In the genomic region with DNA sequence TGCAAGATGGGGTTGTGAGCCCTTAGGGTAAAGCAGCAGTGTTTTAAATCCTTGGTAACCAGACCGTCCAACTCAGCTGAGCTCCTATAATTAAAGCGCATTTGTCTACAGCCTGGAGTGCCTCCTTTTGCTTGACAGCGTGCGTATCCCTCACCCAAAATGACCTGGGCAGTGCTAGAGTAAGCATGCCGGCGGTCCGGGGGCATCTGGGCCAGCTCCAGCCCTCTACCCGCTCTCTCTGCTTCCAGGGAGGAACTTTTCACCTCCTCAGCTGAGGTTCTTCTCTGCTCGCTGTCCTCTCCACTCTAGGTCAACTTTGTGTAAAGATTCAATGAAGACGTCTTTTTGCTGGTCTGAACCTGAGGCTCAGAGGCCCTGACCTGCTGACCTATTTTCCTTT, we compare ENCODE assay signal across 39 cellular contexts.
"Had no signal": no experiment of that assay in that cellular context is flagged by ENCODE, and none has a peak within 500 bp of the region (broad histone marks: within the 10 kb centered on the region; RNA-seq: fewer than 3 reads in every experiment).

No MANE protein-coding gene starts in this region.

- DNase-seq: activated effector memory CD4-positive, alpha-beta T cell treated with anti-CD3 and anti-CD28 coated beads, Interleukin-2, amount 50 U/mL, for 16 hours; activated effector memory CD4-positive, alpha-beta T cell treated with Interleukin-2 at 50 U/mL for 16 hours; activated gamma-delta T cell; activated gamma-delta T cell treated with Interleukin-2 at 50 U/mL for 16 hours; activated naive CD4-positive, alpha-beta T cell; activated naive CD4-positive, alpha-beta T cell treated with anti-CD3 and anti-CD28 coated beads for 36 hours; activated naive CD4-positive, alpha-beta T cell treated with anti-CD3 and anti-CD28 coated beads, Interleukin-2, amount 10 ng/mL, durations not matched to agents 7 days and 5 days; activated naive CD4-positive, alpha-beta T cell treated with anti-CD3 and anti-CD28 coated beads, Interleukin-2, amount 50 U/mL, for 16 hours; activated naive CD4-positive, alpha-beta T cell treated with Interleukin-2 at 50 U/mL for 16 hours; activated naive CD8-positive, alpha-beta T cell treated with anti-CD3 and anti-CD28 coated beads for 36 hours; activated naive CD8-positive, alpha-beta T cell treated with anti-CD3 and anti-CD28 coated beads, Interleukin-2, amount 10 ng/mL, durations not matched to agents 7 days and 5 days; activated naive CD8-positive, alpha-beta T cell treated with anti-CD3 and anti-CD28 coated beads, Interleukin-2, amount 50 U/mL, for 24 hours; activated T-cell treated with anti-CD3 and anti-CD28 coated beads for 4 hours; activated T-cell treated with anti-CD3 and anti-CD28 coated beads, Interleukin-2, amount 50 U/mL, for 1 hour; activated T-cell treated with anti-CD3 and anti-CD28 coated beads, Interleukin-2, amount 50 U/mL, for 24 hours; activated T-cell treated with anti-CD3 and anti-CD28 coated beads, Interleukin-2, amount 50 U/mL, for 4 hours; activated T-cell treated with anti-CD3 and anti-CD28 coated beads, Interleukin-2, amount 50 U/mL, for 48 hours; activated T-cell treated with anti-CD3 and anti-CD28 coated beads, Interleukin-2, amount 50 U/mL, for 72 hours; adrenal gland; amniotic stem cell; amygdala; anterior cingulate cortex; aorta; body of pancreas; brain microvascular endothelial cell; caudate nucleus; central memory CD4-positive, alpha-beta T cell; cerebellar nuclear complex had no signal

- H3K9me3 Mint-ChIP-seq: activated naive CD4-positive, alpha-beta T cell treated with anti-CD3 and anti-CD28 coated beads for 36 hours; activated naive CD4-positive, alpha-beta T cell treated with anti-CD3 and anti-CD28 coated beads, Interleukin-2, amount 10 ng/mL, durations not matched to agents 7 days and 5 days; activated naive CD4-positive, alpha-beta T cell treated with anti-CD3 and anti-CD28 coated beads, Interleukin-2, amount 50 U/mL, for 24 hours; activated naive CD4-positive, alpha-beta T cell treated with anti-CD3 and anti-CD28 coated beads, Interleukin-2, amount 50 U/mL, for 72 hours; activated naive CD8-positive, alpha-beta T cell treated with anti-CD3 and anti-CD28 coated beads for 36 hours; activated naive CD8-positive, alpha-beta T cell treated with anti-CD3 and anti-CD28 coated beads, Interleukin-2, amount 50 U/mL, for 24 hours; activated T-cell treated with anti-CD3 and anti-CD28 coated beads, Interleukin-2, amount 50 U/mL, for 24 hours; activated T-cell treated with anti-CD3 and anti-CD28 coated beads, Interleukin-2, amount 50 U/mL, for 4 hours; activated T-cell treated with anti-CD3 and anti-CD28 coated beads, Interleukin-2, amount 50 U/mL, for 72 hours; activated T-helper 1 cell treated with anti-CD3 and anti-CD28 coated beads, Interleukin-12 subunit alpha, Interleukin-12 subunit beta, Interleukin-2, Interleukin-4 antibody, amounts not matched to agents 30 ng/mL and 10 ng/mL and 1 ng/mL, durations not matched to agents 14 hours and 24 hours and 36 hours; activated T-helper 17 cell treated with anti-CD3 and anti-CD28 coated beads, Interleukin-2, amount 50 U/mL, for 72 hours; activated T-helper 2 cell treated with anti-CD3 and anti-CD28 coated beads, Interferon-gamma antibody, Interleukin-2, Interleukin-4, amounts not matched to agents 10 μg/mL and 5 μg/mL and 100 μg/mL, durations not matched to agents 14 hours and 24 hours and 36 hours; brain; central memory CD8-positive, alpha-beta T cell had no signal

- H3K36me3 ChIP-seq: adrenal gland, ascending aorta, brain microvascular endothelial cell, breast epithelium, cardiac muscle cell had no signal

- H3K9me3 ChIP-seq: adrenal gland, ascending aorta, body of pancreas, breast epithelium had no signal

- H3K27ac ChIP-seq: adrenal gland, ascending aorta, body of pancreas, brain microvascular endothelial cell, breast epithelium, cardiac muscle cell had no signal

- H3K36me3 Mint-ChIP-seq: activated naive CD4-positive, alpha-beta T cell treated with anti-CD3 and anti-CD28 coated beads, Interleukin-2, amount 10 ng/mL, durations not matched to agents 7 days and 5 days; activated naive CD8-positive, alpha-beta T cell treated with anti-CD3 and anti-CD28 coated beads for 36 hours; brain had no signal

- H3K27me3 Mint-ChIP-seq: activated naive CD4-positive, alpha-beta T cell treated with anti-CD3 and anti-CD28 coated beads, Interleukin-2, amount 50 U/mL, for 24 hours; activated naive CD8-positive, alpha-beta T cell; activated naive CD8-positive, alpha-beta T cell treated with anti-CD3 and anti-CD28 coated beads for 36 hours; activated naive CD8-positive, alpha-beta T cell treated with anti-CD3 and anti-CD28 coated beads, Interleukin-2, amount 10 ng/mL, durations not matched to agents 7 days and 5 days; activated naive CD8-positive, alpha-beta T cell treated with anti-CD3 and anti-CD28 coated beads, Interleukin-2, amount 50 U/mL, for 24 hours had no signal

- ATAC-seq: activated naive CD4-positive, alpha-beta T cell treated with anti-CD3 and anti-CD28 coated beads, Interleukin-2, amount 50 U/mL, for 72 hours; activated naive CD8-positive, alpha-beta T cell treated with anti-CD3 and anti-CD28 coated beads, Interleukin-2, amount 50 U/mL, for 24 hours; activated T-cell treated with anti-CD3 and anti-CD28 coated beads, Interleukin-2, amount 50 U/mL, for 4 hours; activated T-cell treated with anti-CD3 and anti-CD28 coated beads, Interleukin-2, amount 50 U/mL, for 72 hours; activated T-helper 17 cell treated with anti-CD3 and anti-CD28 coated beads, Interleukin-2, amount 50 U/mL, for 72 hours; body of pancreas had no signal

- H3K4me3 Mint-ChIP-seq: activated naive CD4-positive, alpha-beta T cell treated with anti-CD3 and anti-CD28 coated beads for 36 hours; activated naive CD4-positive, alpha-beta T cell treated with anti-CD3 and anti-CD28 coated beads, Interleukin-2, amount 10 ng/mL, durations not matched to agents 7 days and 5 days; activated naive CD4-positive, alpha-beta T cell treated with anti-CD3 and anti-CD28 coated beads, Interleukin-2, amount 50 U/mL, for 24 hours; activated naive CD8-positive, alpha-beta T cell; activated naive CD8-positive, alpha-beta T cell treated with anti-CD3 and anti-CD28 coated beads for 36 hours; activated naive CD8-positive, alpha-beta T cell treated with anti-CD3 and anti-CD28 coated beads, Interleukin-2, amount 10 ng/mL, durations not matched to agents 7 days and 5 days; activated naive CD8-positive, alpha-beta T cell treated with anti-CD3 and anti-CD28 coated beads, Interleukin-2, amount 50 U/mL, for 24 hours; activated T-cell treated with anti-CD3 and anti-CD28 coated beads, Interleukin-2, amount 50 U/mL, for 24 hours; activated T-cell treated with anti-CD3 and anti-CD28 coated beads, Interleukin-2, amount 50 U/mL, for 4 hours; activated T-cell treated with anti-CD3 and anti-CD28 coated beads, Interleukin-2, amount 50 U/mL, for 72 hours; activated T-helper 1 cell treated with anti-CD3 and anti-CD28 coated beads, Interleukin-12 subunit alpha, Interleukin-12 subunit beta, Interleukin-2, Interleukin-4 antibody, amounts not matched to agents 30 ng/mL and 10 ng/mL and 1 ng/mL, durations not matched to agents 14 hours and 24 hours and 36 hours; activated T-helper 17 cell treated with anti-CD3 and anti-CD28 coated beads, Interleukin-2, amount 50 U/mL, for 72 hours; brain; central memory CD8-positive, alpha-beta T cell had no signal

- H3K4me1 Mint-ChIP-seq: activated naive CD4-positive, alpha-beta T cell treated with anti-CD3 and anti-CD28 coated beads, Interleukin-2, amount 10 ng/mL, durations not matched to agents 7 days and 5 days; activated naive CD4-positive, alpha-beta T cell treated with anti-CD3 and anti-CD28 coated beads, Interleukin-2, amount 50 U/mL, for 24 hours; activated naive CD8-positive, alpha-beta T cell treated with anti-CD3 and anti-CD28 coated beads for 36 hours; activated naive CD8-positive, alpha-beta T cell treated with anti-CD3 and anti-CD28 coated beads, Interleukin-2, amount 10 ng/mL, durations not matched to agents 7 days and 5 days; activated naive CD8-positive, alpha-beta T cell treated with anti-CD3 and anti-CD28 coated beads, Interleukin-2, amount 50 U/mL, for 24 hours; central memory CD8-positive, alpha-beta T cell had no signal

- H3K4me3 ChIP-seq: adrenal gland, ascending aorta, body of pancreas, breast epithelium, cardiac muscle cell had no signal

- H3K27me3 ChIP-seq: adrenal gland, ascending aorta, body of pancreas, brain microvascular endothelial cell, breast epithelium, cardiac muscle cell had no signal

- H3K27ac Mint-ChIP-seq: activated naive CD4-positive, alpha-beta T cell treated with anti-CD3 and anti-CD28 coated beads for 36 hours; activated naive CD4-positive, alpha-beta T cell treated with anti-CD3 and anti-CD28 coated beads, Interleukin-2, amount 10 ng/mL, durations not matched to agents 7 days and 5 days; activated naive CD4-positive, alpha-beta T cell treated with anti-CD3 and anti-CD28 coated beads, Interleukin-2, amount 50 U/mL, for 24 hours; activated naive CD4-positive, alpha-beta T cell treated with anti-CD3 and anti-CD28 coated beads, Interleukin-2, amount 50 U/mL, for 72 hours; activated naive CD8-positive, alpha-beta T cell; activated naive CD8-positive, alpha-beta T cell treated with anti-CD3 and anti-CD28 coated beads for 36 hours; activated naive CD8-positive, alpha-beta T cell treated with anti-CD3 and anti-CD28 coated beads, Interleukin-2, amount 10 ng/mL, durations not matched to agents 7 days and 5 days; activated naive CD8-positive, alpha-beta T cell treated with anti-CD3 and anti-CD28 coated beads, Interleukin-2, amount 50 U/mL, for 24 hours; activated T-cell treated with anti-CD3 and anti-CD28 coated beads, Interleukin-2, amount 50 U/mL, for 24 hours; activated T-cell treated with anti-CD3 and anti-CD28 coated beads, Interleukin-2, amount 50 U/mL, for 72 hours; activated T-helper 1 cell treated with anti-CD3 and anti-CD28 coated beads, Interleukin-12 subunit alpha, Interleukin-12 subunit beta, Interleukin-2, Interleukin-4 antibody, amounts not matched to agents 30 ng/mL and 10 ng/mL and 1 ng/mL, durations not matched to agents 14 hours and 24 hours and 36 hours; activated T-helper 17 cell treated with anti-CD3 and anti-CD28 coated beads, Interleukin-2, amount 50 U/mL, for 72 hours; activated T-helper 2 cell treated with anti-CD3 and anti-CD28 coated beads, Interferon-gamma antibody, Interleukin-2, Interleukin-4, amounts not matched to agents 10 μg/mL and 5 μg/mL and 100 μg/mL, durations not matched to agents 14 hours and 24 hours and 36 hours; brain had no signal

- H3K4me1 ChIP-seq: adrenal gland, ascending aorta, breast epithelium had no signal
